In the genomic region with DNA sequence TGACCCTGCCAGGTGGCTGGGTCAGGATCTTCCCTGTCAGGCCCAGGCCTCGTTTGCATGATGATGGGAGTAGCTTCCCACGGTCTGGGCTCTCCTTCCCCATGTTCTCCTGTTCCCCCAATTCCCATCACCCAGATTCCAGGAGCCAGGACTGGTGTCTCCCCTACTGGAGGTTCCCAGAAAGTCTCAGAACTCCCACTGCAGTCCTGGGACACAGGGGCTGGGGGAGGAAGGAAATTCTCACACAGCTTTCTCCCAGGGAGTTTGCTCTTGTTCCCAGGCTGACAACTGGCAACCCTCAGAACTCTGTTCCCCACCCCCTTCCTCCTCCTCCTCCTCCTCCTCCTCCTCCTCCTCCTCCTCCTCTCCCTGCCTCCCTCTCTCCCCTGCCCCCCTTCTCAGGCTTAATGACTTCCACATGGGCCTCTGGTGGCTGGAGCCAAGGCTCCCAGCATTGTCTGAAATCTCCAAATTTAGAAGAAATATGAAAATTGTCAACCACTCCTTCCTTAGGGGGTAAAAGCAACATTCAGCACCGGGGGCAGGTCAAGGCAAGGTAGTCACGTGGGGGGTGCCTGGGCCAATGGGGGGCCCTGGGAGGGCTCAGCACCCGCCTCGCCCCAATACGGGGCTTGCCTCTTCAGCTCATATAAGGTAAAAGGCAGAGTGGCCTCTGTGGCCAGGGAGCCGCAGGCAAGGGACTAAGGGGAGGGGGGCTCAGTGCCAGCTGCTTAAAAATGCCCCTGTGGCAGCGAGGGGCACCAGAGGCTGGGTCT, we compare ENCODE assay signal across 11 cellular contexts. TPM values are rescaled to one million over a fixed set of nuclear protein-coding genes. Genes with fewer than 3 reads are reported as not detected.
DNase-seq lines count a peak whose midpoint lies in the region; ATAC-seq and TF ChIP-seq lines count a peak whose summit lies in the region.
"Had no signal": no experiment of that assay in that cellular context is flagged by ENCODE, and none has a peak within 500 bp of the region (broad histone marks: within the 10 kb centered on the region; RNA-seq: fewer than 3 reads in every experiment).

No MANE protein-coding gene starts in this region.

- no peaks in the 10 kb centered on the region for H3K36me3 ChIP-seq in ovary
- H3K36me3 ChIP-seq: BLaER1 treated with 17β-estradiol and CSF1 and Interleukin-3, amounts not matched to agents 10 nM and 100 nM had no signal

- TF ChIP-seq CTCF in ovary (IDR thresholded peaks at IDR 0.05), result peak in 1 of 3 donors; percentile 38

- ATAC-seq in Right ventricle myocardium superior (ENCODE audit: poor library complexity), result peak; percentile 80
- no peak for ATAC-seq in GM21447 (IDR thresholded peaks at IDR 0.05; ENCODE audit: unreplicated experiment)
- ATAC-seq in HG03039 (IDR thresholded peaks at IDR 0.05; ENCODE audit: unreplicated experiment), result no peak
- no peak for ATAC-seq in GM18502 (IDR thresholded peaks at IDR 0.05; ENCODE audit: poor library complexity, unreplicated experiment)
- ATAC-seq in HG03045 (IDR thresholded peaks at IDR 0.05; ENCODE audit: unreplicated experiment), result no peak

- no peak for TF ChIP-seq EP300 in ovary (IDR thresholded peaks at IDR 0.05)

- no peaks in the 10 kb centered on the region for H3K9me3 ChIP-seq in ovary
- H3K9me3 ChIP-seq: BLaER1 treated with 17β-estradiol and CSF1 and Interleukin-3, amounts not matched to agents 10 nM and 100 nM had no signal

- H3K27me3 ChIP-seq in ovary, result no peaks in the 10 kb centered on the region
- H3K27me3 ChIP-seq: BLaER1 treated with 17β-estradiol and CSF1 and Interleukin-3, amounts not matched to agents 10 nM and 100 nM had no signal

- DNase-seq in AG08396 (ENCODE audit: low spot score) (peak; percentile 91), amniotic epithelial cell (ENCODE audit: low read depth) (peak; percentile 62), Right ventricle myocardium superior (peak; percentile 77), ovary (peak; percentile 90 to 94 (median 93))
- DNase-seq: activated naive CD8-positive, alpha-beta T cell treated with anti-CD3 and anti-CD28 coated beads, Interleukin-2, amount 10 ng/mL, durations not matched to agents 7 days and 5 days; NCI-H2029 treated with DMSO at 0.1 percent for 48 hours had no signal

- WGBS in ovary, 3 donors, result 5 to 11% (median 9%) methylated on average over 9 of the region's 9 CpGs

- H3K4me1 ChIP-seq in ovary (ENCODE audit: insufficient read depth), result peaks cover 22% of the 10 kb centered on the region

- peak overlapping the region; percentile 79 to 92 for H3K27ac ChIP-seq in ovary

- peak overlapping the region; percentile 54 for H3K4me3 ChIP-seq in ovary
- H3K4me3 ChIP-seq: BLaER1 treated with 17β-estradiol and CSF1 and Interleukin-3, amounts not matched to agents 10 nM and 100 nM had no signal

- TF ChIP-seq POLR2A in ovary (IDR thresholded peaks at IDR 0.05), result peak; percentile 89

- intact Hi-C loops in Right ventricle myocardium superior (cut with DNase I) (no loop called here), ovary (cut with DNase I) (no loop called here)

RNA-seq across cellular contexts. Expression of a gene that starts 27.3 kb away (rescaled TPM):
- total RNA-seq in Right ventricle myocardium superior (not detected), ovary (under 1 TPM in 2 of 7 donors, not detected in 5; 0.47 to 0.54 TPM)
- 1 to 10 TPM in 1 of 2 donors, not detected in 1; 1.7 TPM for polyA plus RNA-seq in ovary
- total RNA-seq: activated naive CD8-positive, alpha-beta T cell treated with anti-CD3 and anti-CD28 coated beads, Interleukin-2, amount 10 ng/mL, durations not matched to agents 7 days and 5 days had no signal

RNA-seq across cellular contexts. Expression of a gene that starts 48.5 kb away (rescaled TPM):
- total RNA-seq in Right ventricle myocardium superior, result 2.0 TPM
- 10 to 100 TPM in 2 of 7 donors, 1 to 10 TPM in 5; 5.8 to 11.5 (median 8.8) TPM for total RNA-seq in ovary
- 10 to 100 TPM in 1 of 2 donors, 1 to 10 TPM in 1; 7.1 to 15.2 TPM for polyA plus RNA-seq in ovary
